In the genomic region with DNA sequence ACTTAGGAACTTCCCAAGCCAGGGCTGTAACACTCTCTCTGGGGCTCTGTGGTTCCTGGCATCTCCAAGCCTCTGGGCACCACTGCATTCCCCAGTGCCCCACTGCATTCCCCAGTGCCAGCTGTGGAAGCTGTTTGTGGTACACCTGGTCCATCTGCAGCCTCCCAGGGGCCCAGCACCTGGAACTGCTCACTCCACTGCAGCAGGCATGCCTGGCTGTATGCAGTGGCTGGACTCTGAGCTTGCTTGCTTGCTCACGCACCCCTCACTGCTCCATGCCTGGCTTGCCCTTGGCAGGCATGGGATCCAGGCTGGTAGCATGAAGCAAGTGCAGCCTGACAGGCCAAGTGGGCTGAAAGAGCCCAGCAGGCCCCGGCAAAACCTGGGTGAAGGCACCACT, we compare ENCODE assay signal across 24 cellular contexts.
"Had no signal": no experiment of that assay in that cellular context is flagged by ENCODE, and none has a peak within 500 bp of the region (broad histone marks: within the 10 kb centered on the region; RNA-seq: fewer than 3 reads in every experiment).

No MANE protein-coding gene starts in this region.

- ATAC-seq: effector memory CD8-positive, alpha-beta T cell; esophagus mucosa; foreskin keratinocyte; gastrocnemius medialis; gastroesophageal sphincter; heart left ventricle; heart right ventricle had no signal

- H3K27ac ChIP-seq: colonic mucosa, coronary artery, dorsolateral prefrontal cortex, epithelial cell of prostate, esophagus muscularis mucosa, esophagus squamous epithelium, foreskin keratinocyte, gastrocnemius medialis, gastroesophageal sphincter, heart left ventricle, heart right ventricle had no signal

- H3K4me3 ChIP-seq: colonic mucosa, coronary artery, dorsolateral prefrontal cortex, esophagus muscularis mucosa, esophagus squamous epithelium, gastrocnemius medialis, gastroesophageal sphincter, heart left ventricle, heart right ventricle had no signal

- H3K27me3 ChIP-seq: colonic mucosa, dorsolateral prefrontal cortex, esophagus muscularis mucosa, esophagus squamous epithelium, foreskin keratinocyte, gastrocnemius medialis, gastroesophageal sphincter, heart left ventricle, heart right ventricle had no signal

- H3K4me1 ChIP-seq: colonic mucosa, esophagus muscularis mucosa, esophagus squamous epithelium, foreskin keratinocyte, gastrocnemius medialis, gastroesophageal sphincter, heart left ventricle had no signal

- H3K9me3 ChIP-seq: colonic mucosa, esophagus squamous epithelium, gastrocnemius medialis had no signal

- DNase-seq: colonic mucosa; cortex of kidney; dermis blood vessel endothelial cell; dorsolateral prefrontal cortex; effector CD4-positive, alpha-beta T cell; effector CD8-positive, alpha-beta T cell; effector memory CD4-positive, alpha-beta T cell; effector memory CD8-positive, alpha-beta T cell; endodermal cell; erythroblast; esophagus squamous epithelium; foreskin fibroblast; foreskin keratinocyte; foreskin melanocyte; gastrocnemius medialis; glutamatergic neuron; head of caudate nucleus; heart right ventricle had no signal

- H3K36me3 ChIP-seq: colonic mucosa, esophagus muscularis mucosa, esophagus squamous epithelium, gastrocnemius medialis, gastroesophageal sphincter, heart left ventricle, heart right ventricle had no signal
